In the genomic region with DNA sequence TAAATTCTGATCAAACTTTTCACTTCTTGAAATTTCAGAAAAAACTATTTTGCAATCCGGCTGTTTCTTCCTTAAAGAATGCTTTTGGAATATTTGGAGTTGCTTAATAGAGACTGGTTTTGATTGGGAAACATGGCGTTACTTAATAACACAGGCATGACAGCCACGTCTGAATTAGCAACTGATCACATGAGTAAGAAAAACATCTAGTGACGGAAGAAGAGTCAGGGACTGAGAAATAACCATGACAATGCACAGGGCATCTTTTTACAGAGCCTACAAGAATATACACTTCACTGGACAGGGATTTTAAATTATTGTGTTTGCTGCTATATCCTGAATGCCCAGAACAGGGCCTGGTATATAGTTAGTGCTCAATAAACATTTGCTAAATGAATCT, we compare ENCODE assay signal across 10 cellular contexts. TPM values are rescaled to one million over a fixed set of nuclear protein-coding genes. Genes with fewer than 3 reads are reported as not detected.
DNase-seq lines count a peak whose midpoint lies in the region; ATAC-seq and TF ChIP-seq lines count a peak whose summit lies in the region.
"Not testable (repeated sequence)": the region's sequence is repeated elsewhere in the genome, so short reads cannot be mapped to it uniquely, and the experiment has no call there.
"Had no signal": no experiment of that assay in that cellular context is flagged by ENCODE, and none has a peak within 500 bp of the region (broad histone marks: within the 10 kb centered on the region; RNA-seq: fewer than 3 reads in every experiment).

No MANE protein-coding gene starts in this region.

- H2AK5ac ChIP-seq in IMR-90 (ENCODE audit: low read depth, low read length), result not testable (repeated sequence)

- not testable (repeated sequence) for H3K14ac ChIP-seq in IMR-90 (replicated peaks; ENCODE audit: low read depth, low read length)

- not testable (repeated sequence) for H3K27ac ChIP-seq in IMR-90 (ENCODE audit: insufficient read depth, low read length); heart left ventricle; right cardiac atrium (ENCODE audit: low read length); lower lobe of right lung; gastrocnemius medialis

- not testable (repeated sequence) for H3K79me1 ChIP-seq in IMR-90 (ENCODE audit: low read depth in 1 of 2, low read length in 2 of 2)

- H3K9ac ChIP-seq in IMR-90 (ENCODE audit: low read depth, low read length), result not testable (repeated sequence)

- H2BK20ac ChIP-seq in IMR-90 (ENCODE audit: low read depth, low read length), result not testable (repeated sequence)

- not testable (repeated sequence) for DNase-seq in IMR-90; heart left ventricle; right cardiac atrium; lower lobe of right lung; omental fat pad (ENCODE audit: low spot score); gastrocnemius medialis

- not testable (repeated sequence) for H2BK15ac ChIP-seq in IMR-90 (ENCODE audit: low read depth, low read length)

- not testable (repeated sequence) for H4K91ac ChIP-seq in IMR-90 (ENCODE audit: insufficient read depth, low read depth, low read length)

- not testable (repeated sequence) for H3K27me3 ChIP-seq in IMR-90 (ENCODE audit: control insufficient read depth, insufficient read depth, low read length); heart left ventricle; right cardiac atrium (ENCODE audit: control insufficient read depth, insufficient read depth); lower lobe of right lung (ENCODE audit: low read depth); gastrocnemius medialis

- ATAC-seq in IMR-90 (ENCODE audit: low read depth), result peak; percentile 78
- ATAC-seq in esophagus mucosa, result peak; percentile 71
- ATAC-seq in heart left ventricle, result peak in 3 of 4 donors; percentile 57 to 86 (median 77)
- peak; percentile 65 to 70 for ATAC-seq in right cardiac atrium
- ATAC-seq in lower lobe of right lung, result peak; percentile 73 to 77
- ATAC-seq in omental fat pad (ENCODE audit: low FRiP score), result peak; percentile 94
- ATAC-seq in gastrocnemius medialis, result peak; percentile 99

- not testable (repeated sequence) for H4K5ac ChIP-seq in IMR-90 (ENCODE audit: low read depth, low read length)

- H3K4me2 ChIP-seq in IMR-90 (ENCODE audit: low read depth, low read length), result not testable (repeated sequence)

- not testable (repeated sequence) for TF ChIP-seq RAD21 in IMR-90 (IDR thresholded peaks at IDR 0.05; ENCODE audit: low read length)

- H3K9me1 ChIP-seq in IMR-90 (ENCODE audit: insufficient read depth, low read length), result not testable (repeated sequence)

- not testable (repeated sequence) for H3K36me3 ChIP-seq in IMR-90 (ENCODE audit: control insufficient read depth, insufficient read depth, low read length); heart left ventricle; lower lobe of right lung; gastrocnemius medialis

- in situ Hi-C loops in IMR-90 (cut with MboI; ENCODE audit: low sequenced_read_pairs); gastrocnemius medialis (cut with MboI; ENCODE audit: low sequenced_read_pairs in 4 of 4): not testable (repeated sequence)

- CTCF ChIA-PET in IMR-90 (lab: Yijun Ruan, JAX), result not testable (repeated sequence)

- not testable (repeated sequence) for H3K9me3 ChIP-seq in IMR-90 (ENCODE audit: control insufficient read depth, insufficient read depth, low read length); heart left ventricle; right cardiac atrium (ENCODE audit: control insufficient read depth, low read length); lower lobe of right lung; gastrocnemius medialis

- H2AFZ ChIP-seq in IMR-90 (replicated peaks; ENCODE audit: low read length, poor library complexity), result not testable (repeated sequence)

- H4K20me1 ChIP-seq in IMR-90 (ENCODE audit: insufficient read depth, low read length), result not testable (repeated sequence)

- H3K23ac ChIP-seq in IMR-90 (ENCODE audit: low read depth, low read length), result not testable (repeated sequence)

- H2BK5ac ChIP-seq in IMR-90 (ENCODE audit: low read depth, low read length, poor library complexity, severe bottlenecking), result not testable (repeated sequence)

- no CpG with 5 or more reads among the region's 4 CpGs for WGBS in IMR-90 (ENCODE audit: extremely low coverage in 2 of 2, insufficient read length in 1 of 2), 2 experiments
- WGBS in heart left ventricle, 4 donors, result no CpG with 5 or more reads among the region's 4 CpGs
- WGBS in right cardiac atrium, result no CpG with 5 or more reads among the region's 4 CpGs

- H3K18ac ChIP-seq in IMR-90 (ENCODE audit: low read depth, low read length), result not testable (repeated sequence)

- not testable (repeated sequence) for H2BK120ac ChIP-seq in IMR-90 (ENCODE audit: low read depth, low read length)

- H4K8ac ChIP-seq in IMR-90 (ENCODE audit: low read depth in 2 of 2, low read length in 2 of 2), result not testable (repeated sequence)

- H3K4me3 ChIP-seq in IMR-90 (ENCODE audit: insufficient read depth, low read depth, low read length); heart left ventricle; right cardiac atrium (ENCODE audit: low read length); lower lobe of right lung; gastrocnemius medialis: not testable (repeated sequence)

- H3K4ac ChIP-seq in IMR-90 (ENCODE audit: low read depth, low read length), result not testable (repeated sequence)

- not testable (repeated sequence) for H3K56ac ChIP-seq in IMR-90 (ENCODE audit: extremely low read depth, insufficient read depth, low read length)

- BruUV-seq in IMR-90 (replicated peaks; lab: Mats Ljungman, UMichigan), result not testable (repeated sequence)

- not testable (repeated sequence) for H3K4me1 ChIP-seq in IMR-90 (ENCODE audit: control insufficient read depth, insufficient read depth, low read length); heart left ventricle; right cardiac atrium (ENCODE audit: control insufficient read depth, insufficient read depth, low read length); lower lobe of right lung; gastrocnemius medialis

- TF ChIP-seq POLR2A in IMR-90 (IDR thresholded peaks at IDR 0.05; ENCODE audit: low read depth, low read length); heart left ventricle (IDR thresholded peaks at IDR 0.05); gastrocnemius medialis (IDR thresholded peaks at IDR 0.05): not testable (repeated sequence)

- POLR2A ChIA-PET in IMR-90 (lab: Charles Lee; ENCODE audit: unreplicated experiment), result not testable (repeated sequence)

- dilution Hi-C loops in IMR-90 (cut with HindIII; ENCODE audit: low sequenced_read_pairs, unreplicated experiment), result not testable (repeated sequence)

- not testable (repeated sequence) for TF ChIP-seq CTCF in IMR-90 (conservative IDR thresholded peaks at IDR 0.05; ENCODE audit: low read depth, low read length); heart left ventricle (IDR thresholded peaks at IDR 0.05); lower lobe of right lung (IDR thresholded peaks at IDR 0.05); omental fat pad (IDR thresholded peaks at IDR 0.05); gastrocnemius medialis (IDR thresholded peaks at IDR 0.05 in 4 of 5, conservative IDR thresholded peaks at IDR 0.05 in 1 of 5)

- not testable (repeated sequence) for H2AK9ac ChIP-seq in IMR-90 (replicated peaks; ENCODE audit: low read depth, low read length, poor library complexity)

- intact Hi-C loops in IMR-90 (cut with micrococcal nuclease); heart left ventricle (cut with DNase I); right cardiac atrium (cut with DNase I); lower lobe of right lung (cut with DNase I); gastrocnemius medialis (cut with DNase I; ENCODE audit: low total_unique reads): not testable (repeated sequence)

RNA-seq across cellular contexts. Expression of a gene that starts 25.1 kb away (rescaled TPM):
- 19.9 and 28.6 TPM in 2 replicates for total RNA-seq in IMR-90 (2012; rRNA removed)
- polyA plus RNA-seq in IMR-90 (2012; rRNA removed), result 9.5 and 10.6 TPM in 2 replicates
- 3.1 and 5.0 TPM in 2 replicates for polyA plus RNA-seq in IMR-90 (2012; cell fraction: cytosol; rRNA removed)
- 0.39 and 9.2 TPM in 2 replicates for polyA plus RNA-seq in IMR-90 (2012; cell fraction: nucleus; rRNA removed; ENCODE audit: low replicate concordance)
- not detected for total RNA-seq in esophagus mucosa
- total RNA-seq in heart left ventricle, result 100 to 1,000 TPM in 2 of 9 donors, 1 to 10 TPM in 1, under 1 TPM in 2, not detected in 4; 0.50 to 267 (median 1.4) TPM
- 10 to 100 TPM in 1 of 2 donors, not detected in 1; 46.1 TPM for polyA plus RNA-seq in heart left ventricle
- under 1 TPM in 1 of 4 donors, not detected in 3; 0.63 TPM for total RNA-seq in right cardiac atrium
- 1.2 TPM for polyA plus RNA-seq in right cardiac atrium
- not detected for total RNA-seq in lower lobe of right lung
- total RNA-seq in omental fat pad, result 10 to 100 TPM; 25.1 to 45.4 (median 33.6) TPM
- 100 to 1,000 TPM in 1 of 4 donors, 10 to 100 TPM in 2, 1 to 10 TPM in 1; 6.1 to 279 (median 22.6) TPM for total RNA-seq in gastrocnemius medialis
- total RNA-seq: Caco-2, H1, H9 had no signal
